1 cellular context compared by ENCODE assay signal in the genomic region with DNA sequence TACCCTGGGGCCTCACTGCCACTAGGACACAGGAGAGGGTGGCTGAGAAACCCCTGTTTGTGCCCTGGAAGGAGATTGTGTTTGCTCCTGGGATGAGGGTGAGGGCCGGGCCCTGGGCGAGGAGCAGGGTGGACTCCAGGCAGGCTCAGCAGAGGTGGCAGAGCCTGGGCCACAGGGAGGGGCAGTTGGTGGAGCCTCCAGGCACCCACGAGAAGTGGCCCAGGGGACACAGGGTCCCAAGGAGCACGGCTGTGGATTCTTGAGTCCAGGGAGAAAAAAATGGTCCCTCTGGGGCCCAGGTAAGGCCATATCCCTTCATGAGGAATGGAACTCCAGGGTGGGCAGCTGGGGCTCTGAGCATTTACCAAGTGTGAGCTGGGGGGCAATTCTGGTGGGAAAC.
A peak's percentile ranks its signal among the peaks of the same experiment; 100 is the strongest.
TF ChIP-seq lines count a peak whose summit lies in the region.

No MANE protein-coding gene starts in this region.

TF ChIP-seq in HepG2, 621 proteins besides CTCF, POLR2A, EP300 and RAD21:
- TF ChIP-seq ZNF703 (CRISPR knock-in tag; IDR thresholded peaks at IDR 0.05; ENCODE audit: borderline replicate concordance), result no peak
- TF ChIP-seq BCL3 (CRISPR knock-in tag; IDR thresholded peaks at IDR 0.05), result 0 out of 2 replicates have a peak, but pooled peaks have one; percentile 19
- TF ChIP-seq ZNF598 (CRISPR knock-in tag; IDR thresholded peaks at IDR 0.05; ENCODE audit: borderline replicate concordance), result 0 out of 2 replicates have a peak, but pooled peaks have one; percentile 13
- TF ChIP-seq, protein P1, sequence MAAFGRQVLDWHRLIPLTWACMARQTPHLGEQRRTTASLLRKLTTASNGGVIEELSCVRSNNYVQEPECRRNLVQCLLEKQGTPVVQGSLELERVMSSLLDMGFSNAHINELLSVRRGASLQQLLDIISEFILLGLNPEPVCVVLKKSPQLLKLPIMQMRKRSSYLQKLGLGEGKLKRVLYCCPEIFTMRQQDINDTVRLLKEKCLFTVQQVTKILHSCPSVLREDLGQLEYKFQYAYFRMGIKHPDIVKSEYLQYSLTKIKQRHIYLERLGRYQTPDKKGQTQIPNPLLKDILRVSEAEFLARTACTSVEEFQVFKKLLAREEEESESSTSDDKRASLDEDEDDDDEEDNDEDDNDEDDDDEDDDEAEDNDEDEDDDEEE (CRISPR knock-in tag; IDR thresholded peaks at IDR 0.05), result no peak
- no peak for TF ChIP-seq ZSCAN29 (CRISPR knock-in tag; conservative IDR thresholded peaks at IDR 0.05)
- TF ChIP-seq KLF16 (CRISPR knock-in tag; IDR thresholded peaks at IDR 0.05), result no peak
- peak; percentile 35; the same call in 1 of the 2 replicates for TF ChIP-seq BORCS8-MEF2B (CRISPR knock-in tag; IDR thresholded peaks at IDR 0.05)
